1 cellular context compared by ENCODE assay signal in genomic region chr18:35515460-35516130, GRCh38.
TF ChIP-seq lines count a peak whose summit lies in the region.

No MANE protein-coding gene starts in this region.

TF ChIP-seq in K562, 482 proteins besides CTCF, POLR2A, EP300 and RAD21:
- no peak for TF ChIP-seq TAF15 (IDR thresholded peaks at IDR 0.05; ENCODE audit: low read depth, low read length)
- no peak for TF ChIP-seq ATF2 (CRISPR knock-in tag; IDR thresholded peaks at IDR 0.05)
- TF ChIP-seq KDM4B (IDR thresholded peaks at IDR 0.05; ENCODE audit: borderline replicate concordance in 2 of 2, low read depth in 1 of 2) = no peak
- no peak for TF ChIP-seq ZBTB9 (CRISPR knock-in tag; IDR thresholded peaks at IDR 0.05)
- no peak for TF ChIP-seq SMARCC2 (IDR thresholded peaks at IDR 0.05; ENCODE audit: low read depth)
- no peak for TF ChIP-seq KLF13 (tag; IDR thresholded peaks at IDR 0.05; ENCODE audit: borderline replicate concordance, low read depth)
- TF ChIP-seq STAG1 (CRISPR knock-in tag; IDR thresholded peaks at IDR 0.05; ENCODE audit: borderline replicate concordance) = no peak
- no peak for TF ChIP-seq USF1 (CRISPR knock-in tag; IDR thresholded peaks at IDR 0.05)
- no peak for TF ChIP-seq DPF2 (IDR thresholded peaks at IDR 0.05)
- no peak for TF ChIP-seq PATZ1 (CRISPR knock-in tag; IDR thresholded peaks at IDR 0.05; ENCODE audit: borderline replicate concordance)
- TF ChIP-seq GTF2F1 (IDR thresholded peaks at IDR 0.05; ENCODE audit: low read depth, low read length) = no peak
- TF ChIP-seq ZNF57 (CRISPR knock-in tag; IDR thresholded peaks at IDR 0.05) = no peak
- TF ChIP-seq ZNF77 (CRISPR knock-in tag; IDR thresholded peaks at IDR 0.05) = no peak
- no peak for TF ChIP-seq ZFP30 (CRISPR knock-in tag; IDR thresholded peaks at IDR 0.05; ENCODE audit: borderline replicate concordance)
- no peak for TF ChIP-seq ZNF785 (CRISPR knock-in tag; IDR thresholded peaks at IDR 0.05)
- no peak for TF ChIP-seq PYGO2 (tag; IDR thresholded peaks at IDR 0.05)
